8 cellular contexts compared by ENCODE assay signal in the genomic region with DNA sequence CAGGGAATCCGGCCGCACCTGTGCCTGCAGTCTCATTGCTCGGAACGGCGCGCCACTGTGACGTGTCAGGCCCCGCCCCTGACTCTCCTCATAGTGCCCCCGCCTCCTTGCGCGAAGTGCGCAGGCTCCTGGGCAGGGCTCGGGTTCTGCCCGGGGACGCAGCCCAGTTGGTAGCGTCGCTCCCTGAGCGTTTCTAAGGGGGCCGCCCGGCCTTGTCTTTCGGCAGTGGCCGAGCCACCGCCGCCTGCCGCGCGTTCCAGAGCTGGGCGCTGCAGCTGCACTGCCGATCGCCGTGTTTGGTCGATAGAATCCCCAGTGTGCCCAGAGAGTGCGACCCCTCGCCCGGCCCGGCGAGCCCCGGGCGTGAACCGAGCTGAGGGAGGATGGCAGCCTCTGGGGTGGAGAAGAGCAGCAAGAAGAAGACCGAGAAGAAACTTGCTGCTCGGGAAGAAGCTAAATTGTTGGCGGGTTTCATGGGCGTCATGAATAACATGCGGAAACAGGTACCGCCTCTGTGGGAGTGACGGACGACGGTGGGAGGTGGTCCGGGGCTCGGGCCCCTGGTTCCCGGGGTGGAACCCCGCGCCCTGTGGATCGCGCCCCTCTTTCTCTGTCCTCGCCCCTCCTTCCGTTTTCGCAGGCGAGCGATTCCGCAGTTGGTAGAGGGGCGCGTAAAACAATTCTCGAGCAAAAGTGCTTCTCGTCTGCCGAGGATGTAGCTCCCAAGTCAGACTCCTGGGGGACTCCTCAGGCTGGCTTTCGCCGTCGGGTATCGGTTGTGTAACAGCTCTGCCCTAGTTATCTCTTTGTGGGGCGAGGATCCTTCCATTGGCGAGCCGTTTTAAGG. TPM values are rescaled to one million over a fixed set of nuclear protein-coding genes. Genes with fewer than 3 reads are reported as not detected.
DNase-seq lines count a peak whose midpoint lies in the region; ATAC-seq and TF ChIP-seq lines count a peak whose summit lies in the region.

A gene with protein sequence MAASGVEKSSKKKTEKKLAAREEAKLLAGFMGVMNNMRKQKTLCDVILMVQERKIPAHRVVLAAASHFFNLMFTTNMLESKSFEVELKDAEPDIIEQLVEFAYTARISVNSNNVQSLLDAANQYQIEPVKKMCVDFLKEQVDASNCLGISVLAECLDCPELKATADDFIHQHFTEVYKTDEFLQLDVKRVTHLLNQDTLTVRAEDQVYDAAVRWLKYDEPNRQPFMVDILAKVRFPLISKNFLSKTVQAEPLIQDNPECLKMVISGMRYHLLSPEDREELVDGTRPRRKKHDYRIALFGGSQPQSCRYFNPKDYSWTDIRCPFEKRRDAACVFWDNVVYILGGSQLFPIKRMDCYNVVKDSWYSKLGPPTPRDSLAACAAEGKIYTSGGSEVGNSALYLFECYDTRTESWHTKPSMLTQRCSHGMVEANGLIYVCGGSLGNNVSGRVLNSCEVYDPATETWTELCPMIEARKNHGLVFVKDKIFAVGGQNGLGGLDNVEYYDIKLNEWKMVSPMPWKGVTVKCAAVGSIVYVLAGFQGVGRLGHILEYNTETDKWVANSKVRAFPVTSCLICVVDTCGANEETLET (plus strand): TSS at position 142 of the 847 bp plus-strand sequence. CDS start 242 bp downstream, at position 384.

- H3K9ac ChIP-seq in HUES64 (ENCODE audit: low read depth, low read length): peak within 1 kb of the TSS; percentile 89
- H3K9ac ChIP-seq in OCI-LY1 (ENCODE audit: low read length): peak within 1 kb of the TSS; percentile 85

- H3K4me3 Mint-ChIP-seq in endothelial cell (ENCODE audit: unreplicated experiment): peak within 1 kb of the TSS; percentile 98
- H3K4me3 Mint-ChIP-seq in mesothelial cell of epicardium: peak within 1 kb of the TSS; percentile 99

- H3K27ac ChIP-seq in HUES64 (ENCODE audit: low read depth, low read length) (peak within 1 kb of the TSS; percentile 98), OCI-LY1 (ENCODE audit: low read depth, low read length, poor library complexity, severe bottlenecking) (peak within 1 kb of the TSS; percentile 72)

- H3K9me3 Mint-ChIP-seq in endothelial cell (ENCODE audit: unreplicated experiment) (no peaks in the 10 kb centered on the region), mesothelial cell of epicardium (peaks cover 16% of the 10 kb centered on the region)

- H3K4me3 ChIP-seq in HUES64 (ENCODE audit: low read length) (peak within 1 kb of the TSS; percentile 95), OCI-LY1 (ENCODE audit: low read depth, low read length, poor library complexity, severe bottlenecking) (peak within 1 kb of the TSS; percentile 81)

- H3K27me3 ChIP-seq in HUES64 (ENCODE audit: insufficient read depth, low read length): no peaks in the 10 kb centered on the region
- H3K27me3 ChIP-seq in OCI-LY1 (ENCODE audit: insufficient read depth, low read length): no peaks in the 10 kb centered on the region

- H3K36me3 Mint-ChIP-seq in endothelial cell (ENCODE audit: low read depth, unreplicated experiment) (peaks cover 7% of the 10 kb centered on the region), mesothelial cell of epicardium (peaks cover 13% of the 10 kb centered on the region)

- H3K4me2 ChIP-seq in OCI-LY1 (ENCODE audit: low read length): peak within 1 kb of the TSS; percentile 85

- H3K4me1 Mint-ChIP-seq in endothelial cell (ENCODE audit: unreplicated experiment) (peaks cover 35% of the 10 kb centered on the region), mesothelial cell of epicardium (peaks cover 29% of the 10 kb centered on the region)

- H3K4me1 ChIP-seq in HUES64 (ENCODE audit: insufficient read depth, low read length) (peaks cover 25% of the 10 kb centered on the region), OCI-LY1 (ENCODE audit: insufficient read depth, low read length, severe bottlenecking) (peaks cover 28% of the 10 kb centered on the region)

- peak; percentile 6; the same call in 1 of the 2 replicates for TF ChIP-seq CTCF in OCI-LY1 (IDR thresholded peaks at IDR 0.05; ENCODE audit: low read length)
- no peak for TF ChIP-seq CTCF in endothelial cell (IDR thresholded peaks at IDR 0.05; ENCODE audit: unreplicated experiment)
- no peak for TF ChIP-seq CTCF in mesothelial cell of epicardium (IDR thresholded peaks at IDR 0.05; ENCODE audit: unreplicated experiment)

- H3K9me3 ChIP-seq in HUES64 (ENCODE audit: insufficient read depth, low read depth, low read length) (no peaks in the 10 kb centered on the region), OCI-LY1 (ENCODE audit: low read length) (0 out of 2 replicates have a peak, but pooled peaks cover 3% of the 10 kb centered on the region)

- H3K36me3 ChIP-seq in HUES64 (ENCODE audit: insufficient read depth, low read length) (peaks cover 7% of the 10 kb centered on the region; the same call in 1 of the 2 replicates), OCI-LY1 (ENCODE audit: insufficient read depth, low read length) (peaks cover 7% of the 10 kb centered on the region; the same call in 1 of the 2 replicates)

- DNase-seq in D341Med (ENCODE audit: low spot score) (peak; percentile 97), endothelial cell (ENCODE audit: low spot score) (peak; percentile 95), mesothelial cell of epicardium (ENCODE audit: low spot score in 2 of 2, unreplicated experiment in 2 of 2) (peak; percentile 96 to 98)
- peak; percentile 97 for DNase-seq in activated CD8-positive, alpha-beta memory T cell treated with anti-CD3 and anti-CD28 coated beads, Interleukin-2, amount 50 U/mL, for 48 hours
- DNase-seq in stimulated activated CD8-positive, alpha-beta memory T cell treated with anti-CD3 and anti-CD28 coated beads, Interleukin-2, amount 100 ng/mL, for 1 hour (ENCODE audit: low read depth in 2 of 2): peak; percentile 91 to 93

- H3F3A ChIP-seq in OCI-LY1 (ENCODE audit: insufficient read depth, low read length): 0 out of 2 replicates have a peak, but pooled peaks cover 3% of the 10 kb centered on the region

- peak; percentile 91 for ATAC-seq in GM21447 (IDR thresholded peaks at IDR 0.05; ENCODE audit: unreplicated experiment)

- peaks cover 6% of the 10 kb centered on the region; the same call in 1 of the 2 replicates for H3K79me2 ChIP-seq in OCI-LY1 (ENCODE audit: insufficient read depth, low read length)

- H4K20me1 ChIP-seq in OCI-LY1 (ENCODE audit: insufficient read depth, low read length): no peaks in the 10 kb centered on the region

- WGBS in HUES64: under 1% methylated on average over 74 of the region's 74 CpGs

- H3K27ac Mint-ChIP-seq in endothelial cell (ENCODE audit: unreplicated experiment) (peak within 1 kb of the TSS; percentile 93), mesothelial cell of epicardium (peak within 1 kb of the TSS; percentile 100)

- H2AFZ ChIP-seq in OCI-LY1 (ENCODE audit: low read length): peak within 1 kb of the TSS; percentile 68

- peaks cover 8% of the 10 kb centered on the region for H3K27me3 Mint-ChIP-seq in endothelial cell (ENCODE audit: unreplicated experiment)
- H3K27me3 Mint-ChIP-seq in mesothelial cell of epicardium (ENCODE audit: low read depth): no peaks in the 10 kb centered on the region

- H3K9me2 ChIP-seq in OCI-LY1 (ENCODE audit: low read depth, low read length): no peaks in the 10 kb centered on the region

RNA-seq across cellular contexts. Expression of the gene that starts here (rescaled TPM):
- polyA plus RNA-seq in HUES64 (2013, experiment 1 of 2): 94.4 TPM
- polyA plus RNA-seq in HUES64 (2013, experiment 2 of 2): 95.0 TPM
- 44.8 TPM for total RNA-seq in endothelial cell (ENCODE audit: unreplicated experiment)
- total RNA-seq in mesothelial cell of epicardium: 44.0 to 48.3 TPM (median 45.7 TPM) in 3 replicates

Comparison
In these comparisons a context has a peak if more than half of its experiments do, and no peak if none do; other contexts are left out.
1. Peak in every context shown above with its lines: DNase-seq, ATAC-seq, H3K4me3 ChIP-seq and H3K27ac ChIP-seq.